ENCODE assay signal across 38 cellular contexts in the genomic region with DNA sequence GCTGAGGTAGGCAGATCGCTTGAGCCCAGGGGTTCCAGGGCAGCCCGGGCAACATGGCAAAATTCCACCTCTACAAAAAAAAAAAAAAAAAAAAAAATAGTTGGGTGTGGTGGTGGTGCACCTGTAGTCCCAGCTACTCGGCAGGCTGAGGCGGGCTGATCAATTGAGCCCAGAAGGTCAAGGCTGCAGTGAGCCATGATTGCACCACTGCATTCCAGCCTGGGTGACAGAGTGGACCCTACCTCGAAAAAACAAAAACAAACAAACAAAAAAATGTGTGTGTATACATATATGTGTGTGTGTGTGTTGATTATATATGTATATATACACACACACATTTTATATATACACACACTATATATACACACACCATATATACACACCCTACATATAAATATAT. TPM values are rescaled to one million over a fixed set of nuclear protein-coding genes. Genes with fewer than 3 reads are reported as not detected.
"Had no signal": no experiment of that assay in that cellular context is flagged by ENCODE, and none has a peak within 500 bp of the region (broad histone marks: within the 10 kb centered on the region; RNA-seq: fewer than 3 reads in every experiment).

No MANE protein-coding gene starts in this region.

- H3K9me3 Mint-ChIP-seq: activated CD4-positive, alpha-beta T cell treated with anti-CD3 and anti-CD28 coated beads, Interleukin-2, amount 10 ng/mL, durations not matched to agents 24 days and 14 days; activated naive CD4-positive, alpha-beta T cell treated with anti-CD3 and anti-CD28 coated beads, Interleukin-2, amount 50 U/mL, for 72 hours; activated T-helper 1 cell treated with anti-CD3 and anti-CD28 coated beads, Interleukin-12 subunit alpha, Interleukin-12 subunit beta, Interleukin-2, Interleukin-4 antibody, amounts not matched to agents 30 ng/mL and 10 ng/mL and 1 ng/mL, durations not matched to agents 14 hours and 24 hours and 36 hours; T-helper 2 cell treated with Interferon-gamma antibody and Interleukin-4, amounts not matched to agents 5 μg/mL and 100 μg/mL, for 36 hours had no signal

- DNase-seq: activated CD4-positive, alpha-beta memory T cell treated with anti-CD3 and anti-CD28 coated beads for 36 hours; activated CD4-positive, alpha-beta T cell treated with anti-CD3 and anti-CD28 coated beads for 36 hours; activated CD4-positive, alpha-beta T cell treated with anti-CD3 and anti-CD28 coated beads, Interleukin-2, amount 10 ng/mL, durations not matched to agents 24 days and 14 days; activated CD4-positive, CD25-positive, alpha-beta regulatory T cell; activated CD4-positive, CD25-positive, alpha-beta regulatory T cell treated with anti-CD3 and anti-CD28 coated beads, Interleukin-2, amount 50 U/mL, for 72 hours; activated CD8-positive, alpha-beta memory T cell treated with anti-CD3 and anti-CD28 coated beads, Interleukin-2, amount 50 U/mL, for 4 hours; activated effector memory CD4-positive, alpha-beta T cell treated with anti-CD3 and anti-CD28 coated beads, Interleukin-2, amount 50 U/mL, for 16 hours; activated naive CD4-positive, alpha-beta T cell treated with anti-CD3 and anti-CD28 coated beads for 36 hours; activated naive CD8-positive, alpha-beta T cell treated with anti-CD3 and anti-CD28 coated beads, Interleukin-2, amount 10 ng/mL, durations not matched to agents 7 days and 5 days; activated T-cell treated with anti-CD3 and anti-CD28 coated beads, Interleukin-2, amount 50 U/mL, for 1 hour; activated T-cell treated with anti-CD3 and anti-CD28 coated beads, Interleukin-2, amount 50 U/mL, for 48 hours; central memory CD4-positive, alpha-beta T cell; cerebellar nuclear complex; colonic mucosa; effector memory CD4-positive, alpha-beta T cell; erythroblast; foreskin melanocyte; heart right ventricle; T-helper 1 cell; T-helper 17 cell; T1000; WERI-Rb-1 had no signal

- H3K36me3 ChIP-seq: ascending aorta, breast epithelium, cardiac muscle cell, colonic mucosa, esophagus muscularis mucosa, gastroesophageal sphincter, heart right ventricle, WERI-Rb-1 had no signal

- H3K4me3 Mint-ChIP-seq: activated CD4-positive, alpha-beta memory T cell treated with anti-CD3 and anti-CD28 coated beads for 36 hours; activated CD4-positive, alpha-beta T cell treated with anti-CD3 and anti-CD28 coated beads for 36 hours; activated CD4-positive, alpha-beta T cell treated with anti-CD3 and anti-CD28 coated beads, Interleukin-2, amount 10 ng/mL, durations not matched to agents 24 days and 14 days; activated CD8-positive, alpha-beta T cell treated with anti-CD3 and anti-CD28 coated beads, Interleukin-2, amount 10 ng/mL, durations not matched to agents 7 days and 5 days; activated naive CD4-positive, alpha-beta T cell treated with anti-CD3 and anti-CD28 coated beads for 36 hours; activated T-helper 1 cell treated with anti-CD3 and anti-CD28 coated beads, Interleukin-12 subunit alpha, Interleukin-12 subunit beta, Interleukin-2, Interleukin-4 antibody, amounts not matched to agents 30 ng/mL and 10 ng/mL and 1 ng/mL, durations not matched to agents 14 hours and 24 hours and 36 hours; brain; T-helper 17 cell; T-helper 2 cell treated with Interferon-gamma antibody and Interleukin-4, amounts not matched to agents 5 μg/mL and 100 μg/mL, for 36 hours had no signal

- H3K27ac ChIP-seq: ascending aorta, breast epithelium, cardiac muscle cell, colonic mucosa, esophagus muscularis mucosa, gastroesophageal sphincter, heart right ventricle, WERI-Rb-1 had no signal

- H3K4me1 Mint-ChIP-seq: activated CD4-positive, alpha-beta T cell treated with anti-CD3 and anti-CD28 coated beads for 36 hours; brain had no signal

- H3K27me3 ChIP-seq: ascending aorta, breast epithelium, cardiac muscle cell, colonic mucosa, esophagus muscularis mucosa, gastroesophageal sphincter, heart right ventricle had no signal

- H3K9me3 ChIP-seq: ascending aorta, breast epithelium, colonic mucosa, esophagus muscularis mucosa, gastroesophageal sphincter, heart right ventricle had no signal

- ATAC-seq: activated CD4-positive, alpha-beta T cell treated with anti-CD3 and anti-CD28 coated beads for 36 hours; activated CD8-positive, alpha-beta memory T cell treated with anti-CD3 and anti-CD28 coated beads, Interleukin-2, amount 10 ng/mL, durations not matched to agents 7 days and 5 days; activated CD8-positive, alpha-beta T cell treated with anti-CD3 and anti-CD28 coated beads, Interleukin-2, amount 10 ng/mL, durations not matched to agents 7 days and 5 days; activated naive CD4-positive, alpha-beta T cell treated with anti-CD3 and anti-CD28 coated beads, Interleukin-2, amount 50 U/mL, for 72 hours; gastroesophageal sphincter; heart right ventricle; T-helper 17 cell had no signal

- H3K36me3 Mint-ChIP-seq: activated CD4-positive, alpha-beta memory T cell treated with anti-CD3 and anti-CD28 coated beads for 36 hours; activated CD8-positive, alpha-beta memory T cell treated with anti-CD3 and anti-CD28 coated beads, Interleukin-2, amount 10 ng/mL, durations not matched to agents 7 days and 5 days; activated naive CD4-positive, alpha-beta T cell treated with anti-CD3 and anti-CD28 coated beads, Interleukin-2, amount 50 U/mL, for 72 hours; activated naive CD8-positive, alpha-beta T cell treated with anti-CD3 and anti-CD28 coated beads, Interleukin-2, amount 10 ng/mL, durations not matched to agents 7 days and 5 days; brain had no signal

- H3K27ac Mint-ChIP-seq: activated CD4-positive, alpha-beta memory T cell treated with anti-CD3 and anti-CD28 coated beads for 36 hours; activated CD4-positive, alpha-beta T cell treated with anti-CD3 and anti-CD28 coated beads for 36 hours; activated CD4-positive, alpha-beta T cell treated with anti-CD3 and anti-CD28 coated beads, Interleukin-2, amount 10 ng/mL, durations not matched to agents 24 days and 14 days; activated CD8-positive, alpha-beta T cell treated with anti-CD3 and anti-CD28 coated beads, Interleukin-2, amount 10 ng/mL, durations not matched to agents 7 days and 5 days; activated naive CD4-positive, alpha-beta T cell treated with anti-CD3 and anti-CD28 coated beads for 36 hours; activated naive CD4-positive, alpha-beta T cell treated with anti-CD3 and anti-CD28 coated beads, Interleukin-2, amount 50 U/mL, for 72 hours; activated naive CD8-positive, alpha-beta T cell treated with anti-CD3 and anti-CD28 coated beads, Interleukin-2, amount 10 ng/mL, durations not matched to agents 7 days and 5 days; activated T-helper 1 cell treated with anti-CD3 and anti-CD28 coated beads, Interleukin-12 subunit alpha, Interleukin-12 subunit beta, Interleukin-2, Interleukin-4 antibody, amounts not matched to agents 30 ng/mL and 10 ng/mL and 1 ng/mL, durations not matched to agents 14 hours and 24 hours and 36 hours; activated T-helper 2 cell treated with anti-CD3 and anti-CD28 coated beads, Interferon-gamma antibody, Interleukin-2, Interleukin-4, amounts not matched to agents 10 μg/mL and 5 μg/mL and 100 μg/mL, durations not matched to agents 14 hours and 24 hours and 36 hours; brain; T-helper 17 cell; T-helper 2 cell treated with Interferon-gamma antibody and Interleukin-4, amounts not matched to agents 5 μg/mL and 100 μg/mL, for 36 hours had no signal

- H3K4me3 ChIP-seq: ascending aorta, breast epithelium, cardiac muscle cell, colonic mucosa, esophagus muscularis mucosa, gastroesophageal sphincter, heart right ventricle had no signal

- H3K4me1 ChIP-seq: ascending aorta, breast epithelium, colonic mucosa, esophagus muscularis mucosa, gastroesophageal sphincter, heart right ventricle had no signal

RNA-seq across cellular contexts. Expression of gene TBC1D3K, which starts 39.1 kb away (rescaled TPM):
- total RNA-seq: activated CD4-positive, alpha-beta memory T cell treated with anti-CD3 and anti-CD28 coated beads for 36 hours; activated CD4-positive, alpha-beta T cell treated with anti-CD3 and anti-CD28 coated beads for 36 hours; activated CD4-positive, alpha-beta T cell treated with anti-CD3 and anti-CD28 coated beads, Interleukin-2, amount 10 ng/mL, durations not matched to agents 24 days and 14 days; activated CD8-positive, alpha-beta memory T cell treated with anti-CD3 and anti-CD28 coated beads for 36 hours; activated CD8-positive, alpha-beta memory T cell treated with anti-CD3 and anti-CD28 coated beads, Interleukin-2, amount 10 ng/mL, durations not matched to agents 7 days and 5 days; activated CD8-positive, alpha-beta T cell treated with anti-CD3 and anti-CD28 coated beads, Interleukin-2, amount 10 ng/mL, durations not matched to agents 7 days and 5 days; activated naive CD4-positive, alpha-beta T cell treated with anti-CD3 and anti-CD28 coated beads for 36 hours; activated naive CD4-positive, alpha-beta T cell treated with anti-CD3 and anti-CD28 coated beads, Interleukin-2, amount 50 U/mL, for 72 hours; activated naive CD8-positive, alpha-beta T cell treated with anti-CD3 and anti-CD28 coated beads, Interleukin-2, amount 10 ng/mL, durations not matched to agents 7 days and 5 days; activated T-helper 1 cell treated with anti-CD3 and anti-CD28 coated beads, Interleukin-12 subunit alpha, Interleukin-12 subunit beta, Interleukin-2, Interleukin-4 antibody, amounts not matched to agents 30 ng/mL and 10 ng/mL and 1 ng/mL, durations not matched to agents 14 hours and 24 hours and 36 hours; activated T-helper 2 cell treated with anti-CD3 and anti-CD28 coated beads, Interferon-gamma antibody, Interleukin-2, Interleukin-4, amounts not matched to agents 10 μg/mL and 5 μg/mL and 100 μg/mL, durations not matched to agents 14 hours and 24 hours and 36 hours; ascending aorta; breast epithelium; cardiac muscle cell; colonic mucosa; dermis microvascular lymphatic vessel endothelial cell; esophagus muscularis mucosa; fibroblast of lung; fibroblast of villous mesenchyme; gastroesophageal sphincter; heart right ventricle; T-helper 17 cell had no signal
